In the genomic region with DNA sequence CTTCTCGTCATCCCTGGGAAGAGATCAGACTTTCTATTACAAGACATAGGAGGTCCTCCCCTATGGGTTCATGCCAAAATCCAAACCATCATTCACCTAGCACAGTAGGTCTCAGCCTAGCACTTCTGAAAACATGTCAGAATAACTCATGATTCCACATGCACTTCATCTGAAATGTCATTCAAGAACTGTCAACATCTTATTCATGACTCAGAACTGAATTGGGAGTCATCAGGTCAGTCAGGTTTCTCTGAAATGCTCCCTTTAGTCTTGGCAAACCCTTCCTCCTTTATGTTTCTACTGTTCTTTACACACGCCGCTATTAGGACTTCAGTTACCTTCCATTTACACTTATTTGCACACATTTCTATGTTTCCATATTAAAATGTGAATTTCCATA, we compare ENCODE assay signal across 15 cellular contexts.
DNase-seq lines count a peak whose midpoint lies in the region; ATAC-seq, FAIRE-seq and TF ChIP-seq lines count a peak whose summit lies in the region.
"Had no signal": no experiment of that assay in that cellular context is flagged by ENCODE, and none has a peak within 500 bp of the region (broad histone marks: within the 10 kb centered on the region; RNA-seq: fewer than 3 reads in every experiment).

No MANE protein-coding gene starts in this region.

- H3K27ac Mint-ChIP-seq in MCF 10A (ENCODE audit: low read depth, unreplicated experiment) = no peak overlapping the region

- intact Hi-C loops in MCF 10A (cut with micrococcal nuclease) (loop anchor here (5.0 kb wide), 1 partner anchor 66 kb away; a partner anchor contains a TSS), breast epithelium (cut with DNase I; ENCODE audit: low total_unique reads) (no loop called here), endothelial cell of umbilical vein (cut with micrococcal nuclease) (loop anchor here (2.0 kb wide), 1 partner anchor 29 kb away; no protein-coding TSS in a partner anchor)

- H3K4me3 Mint-ChIP-seq in MCF 10A (ENCODE audit: unreplicated experiment) = no peak overlapping the region
- H3K4me3 Mint-ChIP-seq: naive B cell had no signal

- BruUV-seq in MCF 10A (replicated peaks; lab: Mats Ljungman, UMichigan) = no TSS peak
- BruUV-seq in endothelial cell of umbilical vein (replicated peaks; lab: Mats Ljungman, UMichigan) = no TSS peak

- dilution Hi-C loops in endothelial cell of umbilical vein (cut with MboI; ENCODE audit: extremely low pct_ligation_motif_present, low sequenced_read_pairs) = no loop called here

- H3K27me3 Mint-ChIP-seq in MCF 10A (ENCODE audit: insufficient read depth, unreplicated experiment) = no peaks in the 10 kb centered on the region
- H3K27me3 Mint-ChIP-seq: naive B cell had no signal

- FAIRE-seq in endothelial cell of umbilical vein (lab: Jason Lieb, UNC) = no peak

- no peak for ATAC-seq in GM21515 (IDR thresholded peaks at IDR 0.05; ENCODE audit: unreplicated experiment)

- no peak overlapping the region for H3K4me3 ChIP-seq in breast epithelium
- no peak overlapping the region; the same call in 1 of the 2 replicates for H3K4me3 ChIP-seq in SK-N-MC
- H3K4me3 ChIP-seq in endothelial cell of umbilical vein (replicated peaks in 1 of 3; ENCODE audit: insufficient read depth in 1 of 3, low read depth in 1 of 3, low read length in 3 of 3) = no peak overlapping the region
- no peak overlapping the region for H3K4me3 ChIP-seq in subcutaneous abdominal adipose tissue (ENCODE audit: low read depth in 1 of 5, low read length in 5 of 5)
- H3K4me3 ChIP-seq: BLaER1 had no signal

- CTCF ChIA-PET in MCF 10A (lab: Yijun Ruan, JAX) = no interaction called here
- CTCF ChIA-PET in endothelial cell of umbilical vein (lab: Charles Lee) = no interaction called here

- H2AFZ ChIP-seq in endothelial cell of umbilical vein (ENCODE audit: low read depth, low read length) = no peak overlapping the region

- H3K9me1 ChIP-seq in endothelial cell of umbilical vein (replicated peaks; ENCODE audit: control insufficient read depth, extremely low read depth, insufficient read depth, low read length) = no peaks in the 10 kb centered on the region

- peak; percentile 69 for DNase-seq in MCF 10A (ENCODE audit: unreplicated experiment)
- DNase-seq in breast epithelium (ENCODE audit: low spot score in 2 of 2) = no peak
- no peak for DNase-seq in SK-N-MC (ENCODE audit: low read depth, low spot score)
- peak; percentile 38 for DNase-seq in endothelial cell of umbilical vein (ENCODE audit: low read depth, low spot score)
- no peak for DNase-seq in NCI-H1092 (lab: John Stamatoyannopoulos, UW)
- no peak for DNase-seq in mesenteric fat pad (ENCODE audit: low spot score)
- DNase-seq: activated gamma-delta T cell treated with Interleukin-2 at 50 U/mL for 16 hours; effector CD8-positive, alpha-beta T cell; naive B cell; NCI-H1092 treated with DMSO at 0.1 percent for 48 hours; NCI-H82; T-helper 9 cell had no signal

- H3K36me3 ChIP-seq in breast epithelium (no peaks in the 10 kb centered on the region), SK-N-MC (ENCODE audit: insufficient read depth, low read length) (peaks cover 9% of the 10 kb centered on the region), endothelial cell of umbilical vein (ENCODE audit: control insufficient read depth in 2 of 2, extremely low read depth in 1 of 2, insufficient read depth in 2 of 2, low read length in 2 of 2) (peaks cover 0 to 2% of the 10 kb centered on the region in 2 experiments), subcutaneous abdominal adipose tissue (ENCODE audit: control insufficient read depth in 5 of 5, insufficient read depth in 5 of 5, low read length in 5 of 5) (peaks cover 7 to 28% (median 15%) of the 10 kb centered on the region in 5 donors)
- H3K36me3 ChIP-seq: BLaER1 had no signal

- TF ChIP-seq POLR2A in breast epithelium (IDR thresholded peaks at IDR 0.05) = no peak
- no peak for TF ChIP-seq POLR2A in endothelial cell of umbilical vein (IDR thresholded peaks at IDR 0.05; ENCODE audit: low read depth, low read length)

- no peak overlapping the region for H3K9ac ChIP-seq in SK-N-MC (ENCODE audit: insufficient read length)
- H3K9ac ChIP-seq in endothelial cell of umbilical vein (replicated peaks; ENCODE audit: extremely low read depth, insufficient read depth, low read length) = no peak overlapping the region
- no peak overlapping the region for H3K9ac ChIP-seq in subcutaneous abdominal adipose tissue (ENCODE audit: low read length in 5 of 5)
- H3K9ac ChIP-seq: BLaER1 had no signal

- peaks cover 10% of the 10 kb centered on the region for H3K79me2 ChIP-seq in endothelial cell of umbilical vein (ENCODE audit: control insufficient read depth, insufficient read depth, low read length)

- POLR2A ChIA-PET in MCF 10A (lab: Yijun Ruan, JAX) (no interaction called here), endothelial cell of umbilical vein (lab: Charles Lee) (no interaction called here)

- TF ChIP-seq CTCF in MCF 10A (IDR thresholded peaks at IDR 0.05; ENCODE audit: unreplicated experiment) = no peak
- no peak for TF ChIP-seq CTCF in breast epithelium (IDR thresholded peaks at IDR 0.05)
- no peak for TF ChIP-seq CTCF in endothelial cell of umbilical vein (IDR thresholded peaks at IDR 0.05; ENCODE audit: extremely low read depth in 1 of 2, insufficient read depth in 1 of 2, low read depth in 1 of 2, low read length in 2 of 2)

- H3K4me2 ChIP-seq in endothelial cell of umbilical vein (ENCODE audit: insufficient read depth, low read length) = no peak overlapping the region

- H3K9me3 ChIP-seq in breast epithelium (peaks cover 4% of the 10 kb centered on the region in 2 donors), SK-N-MC (ENCODE audit: low read depth, low read length) (no peaks in the 10 kb centered on the region), endothelial cell of umbilical vein (replicated peaks; ENCODE audit: control insufficient read depth, insufficient read depth, low read length) (peaks cover 3% of the 10 kb centered on the region), subcutaneous abdominal adipose tissue (ENCODE audit: control insufficient read depth in 5 of 5, low read length in 5 of 5) (peaks cover 0 to 7% (median 5%) of the 10 kb centered on the region in 5 donors)
- H3K9me3 ChIP-seq: BLaER1 had no signal

- H3K4me1 ChIP-seq in breast epithelium = no peaks in the 10 kb centered on the region
- peaks cover 36% of the 10 kb centered on the region for H3K4me1 ChIP-seq in endothelial cell of umbilical vein (ENCODE audit: control insufficient read depth, extremely low read depth, insufficient read depth, low read length)
- H3K4me1 ChIP-seq in subcutaneous abdominal adipose tissue (ENCODE audit: control insufficient read depth in 5 of 5, insufficient read depth in 5 of 5, low read length in 5 of 5) = peaks cover 0 to 15% (median 6%) of the 10 kb centered on the region in 5 donors

- no peaks in the 10 kb centered on the region for H4K20me1 ChIP-seq in endothelial cell of umbilical vein (replicated peaks; ENCODE audit: control insufficient read depth, extremely low read depth, insufficient read depth, low read length)
- H4K20me1 ChIP-seq: BLaER1 had no signal

- peaks cover 25% of the 10 kb centered on the region for H3K36me3 Mint-ChIP-seq in MCF 10A (ENCODE audit: insufficient read depth, unreplicated experiment)

- H3K27me3 ChIP-seq in breast epithelium = no peaks in the 10 kb centered on the region
- H3K27me3 ChIP-seq in endothelial cell of umbilical vein (ENCODE audit: control insufficient read depth in 2 of 2, insufficient read depth in 2 of 2, low read length in 2 of 2) = no peaks in the 10 kb centered on the region
- H3K27me3 ChIP-seq in subcutaneous abdominal adipose tissue (ENCODE audit: control insufficient read depth in 5 of 5, insufficient read depth in 4 of 5, low read length in 5 of 5) = no peaks in the 10 kb centered on the region
- H3K27me3 ChIP-seq: BLaER1 had no signal

- H3K27ac ChIP-seq in breast epithelium (no peak overlapping the region), SK-N-MC (peak overlapping the region; percentile 94), endothelial cell of umbilical vein (ENCODE audit: insufficient read depth, low read depth, low read length) (no peak overlapping the region), subcutaneous abdominal adipose tissue (ENCODE audit: low read depth, low read length) (peak overlapping the region; percentile 25)
- H3K27ac ChIP-seq: BLaER1 had no signal

- peaks cover 7% of the 10 kb centered on the region for H3K9me3 Mint-ChIP-seq in MCF 10A (ENCODE audit: unreplicated experiment)

- peaks cover 21% of the 10 kb centered on the region for H3K4me1 Mint-ChIP-seq in MCF 10A (ENCODE audit: insufficient read depth, unreplicated experiment)

TF ChIP-seq in endothelial cell of umbilical vein, 7 proteins besides CTCF, POLR2A, EP300 and RAD21:
- TF ChIP-seq FOS (IDR thresholded peaks at IDR 0.05; ENCODE audit: borderline replicate concordance, insufficient read depth, low read length) = peak; percentile 71
- TF ChIP-seq, protein P1, sequence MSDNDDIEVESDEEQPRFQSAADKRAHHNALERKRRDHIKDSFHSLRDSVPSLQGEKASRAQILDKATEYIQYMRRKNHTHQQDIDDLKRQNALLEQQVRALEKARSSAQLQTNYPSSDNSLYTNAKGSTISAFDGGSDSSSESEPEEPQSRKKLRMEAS (IDR thresholded peaks at IDR 0.05; ENCODE audit: insufficient read depth, insufficient read length) = no peak

Comparison
In these comparisons a context has a peak if more than half of its experiments do, and no peak if none do; other contexts are left out.
1. DNase-seq: peak in MCF 10A (single experiment) and endothelial cell of umbilical vein (single experiment); none in breast epithelium (0 of 2), SK-N-MC (single experiment), NCI-H1092 (single experiment) and mesenteric fat pad (single experiment).
2. H3K27ac ChIP-seq: peak in SK-N-MC (single experiment) and subcutaneous abdominal adipose tissue (single experiment); none in breast epithelium (0 of 2) and endothelial cell of umbilical vein (single experiment).